8 cellular contexts compared by ENCODE assay signal in the genomic region with DNA sequence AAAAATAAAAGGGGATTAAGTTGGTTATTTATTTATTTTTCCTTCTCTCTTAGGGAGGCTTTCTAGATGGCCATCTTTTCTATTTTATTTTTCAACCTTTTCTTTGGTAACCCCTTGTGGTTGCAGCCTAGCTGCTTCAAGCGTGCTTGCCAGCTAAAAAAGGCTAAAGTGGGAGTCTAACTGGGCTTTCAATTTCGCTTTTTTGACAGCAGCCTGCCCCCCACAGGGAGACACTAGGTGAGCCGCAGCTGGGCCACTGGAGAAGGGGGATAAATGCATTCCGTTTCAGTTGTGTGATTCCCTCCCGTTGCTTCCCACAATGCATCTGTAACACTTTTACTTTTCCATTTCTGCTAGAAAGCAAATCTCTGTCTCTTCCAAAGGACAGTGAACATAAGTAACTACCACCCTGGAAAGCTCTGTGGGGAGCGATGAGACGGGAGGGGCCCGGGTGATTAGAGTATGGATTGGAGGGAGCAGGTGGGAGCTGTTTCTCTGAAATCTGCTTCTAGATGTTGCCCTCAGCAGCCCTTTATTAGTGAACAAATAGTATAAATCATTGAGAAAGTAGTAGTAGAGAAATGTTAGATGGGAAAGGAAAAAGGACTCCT.
DNase-seq lines count a peak whose midpoint lies in the region; ATAC-seq and TF ChIP-seq lines count a peak whose summit lies in the region.

No MANE protein-coding gene starts in this region.

- TF ChIP-seq POLR2A in GM18505 (IDR thresholded peaks at IDR 0.05; ENCODE audit: borderline replicate concordance, extremely low read depth, insufficient read depth, insufficient read length): no peak

- no peaks in the 10 kb centered on the region for H3K9me3 ChIP-seq in neural progenitor cell (ENCODE audit: low read depth)
- no peaks in the 10 kb centered on the region for H3K9me3 ChIP-seq in CD4-positive, alpha-beta T cell (ENCODE audit: control insufficient read depth, low read length)

- no peaks in the 10 kb centered on the region for H3K79me2 ChIP-seq in neural progenitor cell (ENCODE audit: low read depth)

- ATAC-seq in GM18907 (IDR thresholded peaks at IDR 0.05; ENCODE audit: unreplicated experiment): peak; percentile 75
- ATAC-seq in HG02759 (IDR thresholded peaks at IDR 0.05; ENCODE audit: unreplicated experiment): peak; percentile 42
- no peak for ATAC-seq in CD4-positive, alpha-beta T cell (ENCODE audit: poor library complexity)
- ATAC-seq in GM18505 (IDR thresholded peaks at IDR 0.05; ENCODE audit: unreplicated experiment): no peak

- H3K4me3 ChIP-seq in neural progenitor cell: peak overlapping the region; percentile 26

- H3K4me1 ChIP-seq in neural progenitor cell: peaks cover 32% of the 10 kb centered on the region

- no peak overlapping the region for H2AFZ ChIP-seq in neural progenitor cell (replicated peaks)

- DNase-seq in SK-MEL-5 (ENCODE audit: low read depth, low spot score): peak; percentile 30
- DNase-seq in neural progenitor cell (ENCODE audit: low spot score): peak; percentile 85
- DNase-seq in central memory CD4-positive, alpha-beta T cell: no peak
- DNase-seq in CD4-positive, alpha-beta T cell: no peak
- no peak for DNase-seq in NK-92 (lab: John Stamatoyannopoulos, UW; ENCODE audit: unreplicated experiment)

- peaks cover 29% of the 10 kb centered on the region for H3K4me1 Mint-ChIP-seq in neural progenitor cell
- H3K4me1 Mint-ChIP-seq in CD4-positive, alpha-beta T cell (ENCODE audit: low read depth): no peaks in the 10 kb centered on the region

- H3K36me3 ChIP-seq in neural progenitor cell: no peaks in the 10 kb centered on the region

- peaks cover 4% of the 10 kb centered on the region for H3K27me3 Mint-ChIP-seq in neural progenitor cell (ENCODE audit: insufficient read depth, low read depth)
- H3K27me3 Mint-ChIP-seq in CD4-positive, alpha-beta T cell: no peaks in the 10 kb centered on the region

- H3K27ac ChIP-seq in neural progenitor cell: peak overlapping the region; percentile 78
- H3K27ac ChIP-seq in CD4-positive, alpha-beta T cell (ENCODE audit: low read depth, low read length): no peak overlapping the region

- H3F3A ChIP-seq in neural progenitor cell (ENCODE audit: low read depth): peaks cover 13% of the 10 kb centered on the region

- no peak overlapping the region for H3K9ac ChIP-seq in neural progenitor cell

- H3K36me3 Mint-ChIP-seq in neural progenitor cell: peaks cover 2% of the 10 kb centered on the region
- no peaks in the 10 kb centered on the region for H3K36me3 Mint-ChIP-seq in CD4-positive, alpha-beta T cell (ENCODE audit: low read depth)

- H3K4me2 ChIP-seq in neural progenitor cell: peak overlapping the region; percentile 78

- CTCF ChIA-PET in CD4-positive, alpha-beta T cell (lab: Charles Lee): no interaction called here

- no peaks in the 10 kb centered on the region for H4K20me1 ChIP-seq in neural progenitor cell (ENCODE audit: low read depth)

- H3K27ac Mint-ChIP-seq in neural progenitor cell: peak overlapping the region; percentile 54
- H3K27ac Mint-ChIP-seq in CD4-positive, alpha-beta T cell: no peak overlapping the region

- POLR2A ChIA-PET in CD4-positive, alpha-beta T cell (lab: Charles Lee): no interaction called here

- H3K9me3 Mint-ChIP-seq in neural progenitor cell: no peaks in the 10 kb centered on the region
- no peaks in the 10 kb centered on the region for H3K9me3 Mint-ChIP-seq in CD4-positive, alpha-beta T cell

- peaks cover 8% of the 10 kb centered on the region for H3K27me3 ChIP-seq in neural progenitor cell
- H3K27me3 ChIP-seq in CD4-positive, alpha-beta T cell (ENCODE audit: control insufficient read depth, insufficient read depth, low read length): no peaks in the 10 kb centered on the region

- intact Hi-C loops in CD4-positive, alpha-beta T cell (cut with DNase I, micrococcal nuclease): no loop called here

- in situ Hi-C loops in SK-MEL-5 (cut with HindIII; ENCODE audit: low pct_unique_long_range_greater_than_20kb, low sequenced_read_pairs): no loop called here

- TF ChIP-seq CTCF in neural progenitor cell (IDR thresholded peaks at IDR 0.05): peak; percentile 27
- no peak for TF ChIP-seq CTCF in CD4-positive, alpha-beta T cell (IDR thresholded peaks at IDR 0.05)

- H3K4me3 Mint-ChIP-seq in neural progenitor cell: peak overlapping the region; percentile 44
- no peak overlapping the region for H3K4me3 Mint-ChIP-seq in CD4-positive, alpha-beta T cell

Comparison
In these comparisons a context has a peak if more than half of its experiments do, and no peak if none do; other contexts are left out.
1. ATAC-seq: peak in GM18907 (single experiment) and HG02759 (single experiment); none in CD4-positive, alpha-beta T cell (single experiment) and GM18505 (single experiment).
2. DNase-seq: peak in SK-MEL-5 (single experiment) and neural progenitor cell (single experiment); none in central memory CD4-positive, alpha-beta T cell (single experiment), CD4-positive, alpha-beta T cell (0 of 10) and NK-92 (single experiment).